18 cellular contexts compared by ENCODE assay signal in genomic region chr4:152554742-152555141, GRCh38. TPM values are rescaled to one million over a fixed set of nuclear protein-coding genes. Genes with fewer than 3 reads are reported as not detected.
DNase-seq lines count a peak whose midpoint lies in the region; ATAC-seq, FAIRE-seq and TF ChIP-seq lines count a peak whose summit lies in the region.
"Had no signal": no experiment of that assay in that cellular context is flagged by ENCODE, and none has a peak within 500 bp of the region (broad histone marks: within the 10 kb centered on the region; RNA-seq: fewer than 3 reads in every experiment).

No MANE protein-coding gene starts in this region.

- CTCF ChIA-PET in T-cell (lab: Charles Lee): interaction anchor here (0.6 to 3.3 kb wide), 9 partner anchors 10 to 111 kb away, joined by 3 to 20 read pairs (median 4); partner anchors contain the start of gene FBXW7 (in 1 of the 2)
- CTCF ChIA-PET in GM12878 (lab: Yijun Ruan, JAX): interaction anchor here (0.8 to 5.9 kb wide), 14 partner anchors 9 to 182 kb away, joined by 3 to 58 read pairs (median 4); partner anchors contain the start of gene FBXW7

- H3K27ac ChIP-seq in GM12878 (ENCODE audit: control insufficient read depth, insufficient read depth): peak overlapping the region; percentile 94
- H3K27ac ChIP-seq: VCaP had no signal

- H3K79me2 ChIP-seq in GM12878 (ENCODE audit: control insufficient read depth, insufficient read depth, low read length): peaks cover 4% of the 10 kb centered on the region; the same call in 1 of the 2 replicates

- H3K36me3 ChIP-seq in GM12878 (ENCODE audit: control insufficient read depth in 2 of 2, insufficient read depth in 2 of 2, low read length in 1 of 2): no peaks in the 10 kb centered on the region

- TF ChIP-seq RAD21 in GM12878 (IDR thresholded peaks at IDR 0.05; ENCODE audit: insufficient read depth, low read depth, low read length): no peak

- H3K27me3 Mint-ChIP-seq in activated T-cell treated with anti-CD3 and anti-CD28 coated beads, Interleukin-2, amount 50 U/mL, for 72 hours (ENCODE audit: low read depth): no peaks in the 10 kb centered on the region
- no peaks in the 10 kb centered on the region for H3K27me3 Mint-ChIP-seq in T-cell
- H3K27me3 Mint-ChIP-seq in stimulated activated naive B cell treated with anti-CD40 and anti-IgM and Interleukin-4, amounts not matched to agents 10 μg/mL and 1 μg/mL and 100 μg/mL, for 72 hours: no peaks in the 10 kb centered on the region
- peaks cover 0 to 1% (median 0%) of the 10 kb centered on the region in 3 donors for H3K27me3 Mint-ChIP-seq in CD14-positive monocyte (ENCODE audit: low read depth in 3 of 3)

- no peak for ATAC-seq in activated T-cell treated with anti-CD3 and anti-CD28 coated beads, Interleukin-2, amount 50 U/mL, for 72 hours (replicated peaks in 1 of 2)
- ATAC-seq in T-cell (replicated peaks in 1 of 4) (no peak), GM12878 (peak; percentile 1; the same call in 1 of the 3 replicates), GM19395 (IDR thresholded peaks at IDR 0.05; ENCODE audit: unreplicated experiment) (no peak), HG03354 (IDR thresholded peaks at IDR 0.05; ENCODE audit: poor library complexity, severe bottlenecking, unreplicated experiment) (no peak)
- ATAC-seq in stimulated activated naive B cell treated with anti-CD40 and anti-IgM and Interleukin-4, amounts not matched to agents 10 μg/mL and 1 μg/mL and 100 μg/mL, for 72 hours (replicated peaks): no peak
- ATAC-seq: HCT116 had no signal

- SMC1A ChIA-PET in GM12878 (lab: Charles Lee; ENCODE audit: uncharacterized antibody, unreplicated experiment): interaction anchor here (0.6 to 11.2 kb wide), 27 partner anchors 8 to 225 kb away, joined by 3 to 231 read pairs (median 5); partner anchors contain the start of genes ARFIP1, FBXW7 and TIGD4

- no peaks in the 10 kb centered on the region for H4K20me1 ChIP-seq in GM12878 (ENCODE audit: control insufficient read depth, insufficient read depth)

- no peak for FAIRE-seq in GM12878 (lab: Jason Lieb, UNC)
- FAIRE-seq: keratinocyte had no signal

- H3K4me3 ChIP-seq in GM12878: no peak overlapping the region

- peaks cover 52% of the 10 kb centered on the region for H3K4me1 Mint-ChIP-seq in activated T-cell treated with anti-CD3 and anti-CD28 coated beads, Interleukin-2, amount 50 U/mL, for 72 hours (ENCODE audit: low read depth)
- H3K4me1 Mint-ChIP-seq in T-cell (peaks cover 42 to 59% (median 53%) of the 10 kb centered on the region in 3 donors), CD14-positive monocyte (peaks cover 24% of the 10 kb centered on the region)
- peaks cover 37 to 65% of the 10 kb centered on the region in 2 donors for H3K4me1 Mint-ChIP-seq in stimulated activated naive B cell treated with anti-CD40 and anti-IgM and Interleukin-4, amounts not matched to agents 10 μg/mL and 1 μg/mL and 100 μg/mL, for 72 hours

- RAD21 ChIA-PET in GM12878 (lab: Charles Lee; ENCODE audit: unreplicated experiment): interaction anchor here (0.6 to 8.0 kb wide), 21 partner anchors 17 to 143 kb away, joined by 3 to 126 read pairs (median 5); partner anchors contain the start of gene FBXW7

- intact Hi-C loops in GM12878 (cut with micrococcal nuclease; ENCODE audit: unreplicated experiment) (loop anchor here (1.0 to 5.0 kb wide), 4 partner anchors 18 to 667 kb away; partner anchors contain the start of gene FBXW7), CD14-positive monocyte (cut with micrococcal nuclease) (no loop called here)

- H3K9me3 Mint-ChIP-seq in activated T-cell treated with anti-CD3 and anti-CD28 coated beads, Interleukin-2, amount 50 U/mL, for 72 hours: no peaks in the 10 kb centered on the region
- H3K9me3 Mint-ChIP-seq in T-cell: no peaks in the 10 kb centered on the region
- H3K9me3 Mint-ChIP-seq in stimulated activated naive B cell treated with anti-CD40 and anti-IgM and Interleukin-4, amounts not matched to agents 10 μg/mL and 1 μg/mL and 100 μg/mL, for 72 hours: no peaks in the 10 kb centered on the region
- H3K9me3 Mint-ChIP-seq in CD14-positive monocyte: no peaks in the 10 kb centered on the region

- H3K9me3 ChIP-seq in GM12878 (replicated peaks; ENCODE audit: control insufficient read depth, insufficient read depth, low read length): no peaks in the 10 kb centered on the region; the same call in 2 of the 3 replicates

- BruUV-seq in GM12878 (replicated peaks; lab: Mats Ljungman, UMichigan): TSS peak; percentile 93

- H3K4me3 Mint-ChIP-seq in activated T-cell treated with anti-CD3 and anti-CD28 coated beads, Interleukin-2, amount 50 U/mL, for 72 hours: peak overlapping the region in 1 of 2 donors; percentile 95
- H3K4me3 Mint-ChIP-seq in T-cell (peak overlapping the region in 1 of 3 donors; percentile 73), CD14-positive monocyte (no peak overlapping the region)
- no peak overlapping the region for H3K4me3 Mint-ChIP-seq in stimulated activated naive B cell treated with anti-CD40 and anti-IgM and Interleukin-4, amounts not matched to agents 10 μg/mL and 1 μg/mL and 100 μg/mL, for 72 hours

- no peak for TF ChIP-seq EP300 in GM12878 (IDR thresholded peaks at IDR 0.05; ENCODE audit: borderline replicate concordance in 1 of 2, control insufficient read depth in 1 of 2, low read depth in 2 of 2, low read length in 2 of 2)

- peak overlapping the region; percentile 83 for H3K4me2 ChIP-seq in GM12878 (ENCODE audit: control insufficient read depth, insufficient read depth)

- H3K36me3 Mint-ChIP-seq in activated T-cell treated with anti-CD3 and anti-CD28 coated beads, Interleukin-2, amount 50 U/mL, for 72 hours (ENCODE audit: insufficient read depth in 2 of 2): no peaks in the 10 kb centered on the region
- no peaks in the 10 kb centered on the region for H3K36me3 Mint-ChIP-seq in T-cell
- no peaks in the 10 kb centered on the region for H3K36me3 Mint-ChIP-seq in stimulated activated naive B cell treated with anti-CD40 and anti-IgM and Interleukin-4, amounts not matched to agents 10 μg/mL and 1 μg/mL and 100 μg/mL, for 72 hours
- no peaks in the 10 kb centered on the region for H3K36me3 Mint-ChIP-seq in CD14-positive monocyte

- H2AFZ ChIP-seq in GM12878 (ENCODE audit: control insufficient read depth, low read depth, low read length): peak overlapping the region; percentile 54

- peak overlapping the region; percentile 99 for H3K27ac Mint-ChIP-seq in activated T-cell treated with anti-CD3 and anti-CD28 coated beads, Interleukin-2, amount 50 U/mL, for 72 hours
- peak overlapping the region; percentile 92 to 95 for H3K27ac Mint-ChIP-seq in T-cell
- H3K27ac Mint-ChIP-seq in stimulated activated naive B cell treated with anti-CD40 and anti-IgM and Interleukin-4, amounts not matched to agents 10 μg/mL and 1 μg/mL and 100 μg/mL, for 72 hours: peak overlapping the region; percentile 70
- H3K27ac Mint-ChIP-seq in CD14-positive monocyte: no peak overlapping the region

- TF ChIP-seq POLR2A in GM12878 (IDR thresholded peaks at IDR 0.05; ENCODE audit: low read depth, low read length): no peak

- peaks cover 73% of the 10 kb centered on the region for H3K4me1 ChIP-seq in GM12878 (ENCODE audit: control insufficient read depth, insufficient read depth, low read length)

- in situ Hi-C loops in GM12878 (cut with MboI): no loop called here

- peak overlapping the region; percentile 65; the same call in 1 of the 2 replicates for H3K9ac ChIP-seq in GM12878 (ENCODE audit: control insufficient read depth, insufficient read depth, low read length)

- DNase-seq in activated T-cell treated with anti-CD3 and anti-CD28 coated beads, Interleukin-2, amount 50 U/mL, for 72 hours: no peak
- no peak for DNase-seq in activated T-cell treated with anti-CD3 and anti-CD28 coated beads, Interleukin-2, amount 50 U/mL, for 1 hour
- no peak for DNase-seq in T-cell
- DNase-seq in GM12878 (ENCODE audit: low read depth, low spot score): no peak
- no peak for DNase-seq in stimulated activated naive B cell treated with anti-CD40 and anti-IgM and Interleukin-4, amounts not matched to agents 10 μg/mL and 1 μg/mL and 100 μg/mL, for 72 hours
- DNase-seq in CD14-positive monocyte (ENCODE audit: low spot score): no peak
- DNase-seq: activated CD8-positive, alpha-beta memory T cell treated with anti-CD3 and anti-CD28 coated beads, Interleukin-2, amount 50 U/mL, for 48 hours; amniotic stem cell; COR-L47; EL; NCI-H1694 treated with DMSO at 0.1 percent for 48 hours; NCI-H226; retina had no signal

- WGBS in GM12878 (ENCODE audit: insufficient coverage, insufficient replicate concordance, low lambda C conversion rate, missing lambda C conversion rate): 14% methylated on average over 2 of the region's 2 CpGs

- no peaks in the 10 kb centered on the region for H3K27me3 ChIP-seq in GM12878 (replicated peaks in 1 of 2; ENCODE audit: control insufficient read depth in 2 of 2, insufficient read depth in 2 of 2, low read length in 1 of 2)

- TF ChIP-seq CTCF in GM12878 (IDR thresholded peaks at IDR 0.05 in 2 of 3, conservative IDR thresholded peaks at IDR 0.05 in 1 of 3; ENCODE audit: control insufficient read depth in 2 of 3, extremely low read depth in 1 of 3, insufficient read depth in 1 of 3, low read depth in 3 of 3, low read length in 3 of 3): no peak
- TF ChIP-seq CTCF in CD14-positive monocyte (IDR thresholded peaks at IDR 0.05): no peak

- POLR2A ChIA-PET in T-cell (lab: Charles Lee) (interaction anchor here in 1 of 2 donors (0.7 to 1.9 kb wide), 3 partner anchors 18 to 83 kb away, joined by 7 to 14 read pairs (median 7); partner anchors contain the start of gene FBXW7), GM12878 (lab: Charles Lee) (interaction anchor here (0.7 to 11.3 kb wide), 11 partner anchors 9 to 108 kb away, joined by 3 to 228 read pairs (median 5); partner anchors contain the start of gene FBXW7)

RNA-seq across cellular contexts. Expression of gene FBXW7, which starts 18.9 kb away (rescaled TPM):
- 10 to 100 TPM; 37.6 to 40.9 TPM for total RNA-seq in activated T-cell treated with anti-CD3 and anti-CD28 coated beads, Interleukin-2, amount 50 U/mL, for 72 hours
- total RNA-seq in T-cell (100 to 1,000 TPM in 2 of 5 donors, 10 to 100 TPM in 3; 91.9 to 131 (median 96.0) TPM), GM12878 (2014; rRNA removed) (56.4 and 73.7 TPM in 2 replicates), GM12878 (2014; rRNA removed; fragmentation: Illumina TruSeq; extraction: Trizol) (118 and 122 TPM in 2 replicates), GM12878 (2021) (60.4 and 61.3 TPM in 2 replicates)
- total RNA-seq in GM12878 (2013; cell fraction: nucleolus; rRNA removed): 401 and 420 TPM in 2 replicates
- 43.9 TPM for polyA plus RNA-seq in GM12878 (2011; ENCODE audit: low read depth)
- polyA plus RNA-seq in GM12878 (2011; rRNA removed) (51.9 and 67.4 TPM in 2 replicates), GM12878 (2014; fragmentation: Illumina TruSeq; extraction: Trizol) (55.8 and 82.0 TPM in 2 replicates), GM12878 (2014; fragmentation: Nextera tagmentation; extraction: Ambion mirVana) (10 to 100 TPM; 40.2 to 42.5 TPM), GM12878 (2014; rRNA removed) (34.6 and 42.0 TPM in 2 replicates), GM12878 (2016; fragmentation: Nextera tagmentation; extraction: Ambion mirVana) (10 to 100 TPM; 35.8 to 37.4 TPM), CD14-positive monocyte (10 to 100 TPM; 25.1 to 35.6 TPM)
- 14.5 and 19.1 TPM in 2 replicates for polyA plus RNA-seq in GM12878 (2011; cell fraction: cytosol; rRNA removed)
- 95.0 and 104 TPM in 2 replicates for polyA plus RNA-seq in GM12878 (2011; cell fraction: nucleus; rRNA removed)
- polyA plus RNA-seq in GM12878 (2012): 48.5 and 61.3 TPM in 2 replicates
- 87.7 and 134 TPM in 2 replicates for polyA minus RNA-seq in GM12878 (2011; rRNA and poly(A)+ RNA removed)
- polyA minus RNA-seq in GM12878 (2011; cell fraction: cytosol; rRNA and poly(A)+ RNA removed): 21.4 and 22.9 TPM in 2 replicates
- 101 and 142 TPM in 2 replicates for polyA minus RNA-seq in GM12878 (2011; cell fraction: nucleus; rRNA and poly(A)+ RNA removed)

Comparison
In these comparisons a context has a peak if more than half of its experiments do, and no peak if none do; other contexts are left out.
1. H3K27ac Mint-ChIP-seq: peak in activated T-cell treated with anti-CD3 and anti-CD28 coated beads, Interleukin-2, amount 50 U/mL, for 72 hours (single experiment), T-cell (2 of 2) and stimulated activated naive B cell treated with anti-CD40 and anti-IgM and Interleukin-4, amounts not matched to agents 10 μg/mL and 1 μg/mL and 100 μg/mL, for 72 hours (single experiment); none in CD14-positive monocyte (0 of 7).